ENCODE assay signal across 1 cellular context in genomic region chr16:86763819-86764218, GRCh38.
TF ChIP-seq lines count a peak whose summit lies in the region.

No MANE protein-coding gene starts in this region.

TF ChIP-seq in IMR-90, 13 proteins besides CTCF, POLR2A, EP300 and RAD21 (continued from another document):
- TF ChIP-seq ELK1 (IDR thresholded peaks at IDR 0.05; ENCODE audit: borderline replicate concordance, low read depth, low read length): no peak
- no peak for TF ChIP-seq RFX5 (IDR thresholded peaks at IDR 0.05; ENCODE audit: low read depth, low read length)
- TF ChIP-seq USF2 (IDR thresholded peaks at IDR 0.05; ENCODE audit: low read depth, low read length): no peak
- TF ChIP-seq CHD1 (IDR thresholded peaks at IDR 0.05; ENCODE audit: low read depth, low read length): no peak
- TF ChIP-seq SMC3 (IDR thresholded peaks at IDR 0.05; ENCODE audit: low read depth, low read length): no peak
- TF ChIP-seq MXI1 (IDR thresholded peaks at IDR 0.05; ENCODE audit: borderline replicate concordance, low read depth, low read length): no peak
- TF ChIP-seq MAFK (IDR thresholded peaks at IDR 0.05; ENCODE audit: low read depth, low read length): no peak
- no peak for TF ChIP-seq MAZ (IDR thresholded peaks at IDR 0.05; ENCODE audit: borderline replicate concordance, low read depth, low read length)
- TF ChIP-seq CEBPB (IDR thresholded peaks at IDR 0.05; ENCODE audit: low read depth, low read length): no peak
- no peak for TF ChIP-seq FOS (IDR thresholded peaks at IDR 0.05; ENCODE audit: low read depth, low read length)
